9 cellular contexts compared by ENCODE assay signal in the genomic region with DNA sequence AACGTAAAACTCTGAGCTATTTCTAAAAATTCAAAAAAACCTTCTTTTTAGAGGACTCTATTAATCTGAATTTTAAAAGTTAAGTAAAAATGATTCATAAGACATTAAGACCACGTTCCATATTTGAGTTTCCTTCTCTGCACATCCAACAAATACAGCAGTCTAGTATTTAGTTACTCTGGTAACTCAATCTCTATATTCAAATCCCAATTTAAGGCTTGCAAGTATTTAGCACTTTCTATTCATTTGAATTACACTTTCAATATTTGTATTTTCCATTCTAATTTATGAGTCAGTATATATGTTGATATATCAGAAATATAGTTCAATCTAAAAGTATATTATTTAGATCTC. TPM values are rescaled to one million over a fixed set of nuclear protein-coding genes. Genes with fewer than 3 reads are reported as not detected.
DNase-seq lines count a peak whose midpoint lies in the region; ATAC-seq and TF ChIP-seq lines count a peak whose summit lies in the region.
"Had no signal": no experiment of that assay in that cellular context is flagged by ENCODE, and none has a peak within 500 bp of the region (broad histone marks: within the 10 kb centered on the region; RNA-seq: fewer than 3 reads in every experiment).

No MANE protein-coding gene starts in this region.

- no peak for ATAC-seq in left ventricle myocardium superior
- no peak for ATAC-seq in upper lobe of right lung

- H3K9me3 ChIP-seq in left ventricle myocardium inferior (replicated peaks) (no peaks in the 10 kb centered on the region), HUES6 (ENCODE audit: control insufficient read depth, insufficient read depth, low read depth, low read length) (no peaks in the 10 kb centered on the region), upper lobe of right lung (no peaks in the 10 kb centered on the region)

- H3K4me1 ChIP-seq in left ventricle myocardium inferior (peaks cover 13% of the 10 kb centered on the region), HUES6 (ENCODE audit: control insufficient read depth, insufficient read depth, low read length) (peaks cover 35% of the 10 kb centered on the region), upper lobe of right lung (peaks cover 5% of the 10 kb centered on the region)

- H3K4me3 ChIP-seq in left ventricle myocardium inferior (no peak overlapping the region), HUES6 (ENCODE audit: low read depth, low read length) (no peak overlapping the region), epithelial cell of esophagus (ENCODE audit: low read length) (peak overlapping the region; percentile 30), upper lobe of right lung (peak overlapping the region; percentile 2)

- H3K27me3 ChIP-seq in left ventricle myocardium inferior (ENCODE audit: low read depth) (no peaks in the 10 kb centered on the region), HUES6 (ENCODE audit: control insufficient read depth, insufficient read depth, low read length) (no peaks in the 10 kb centered on the region), upper lobe of right lung (no peaks in the 10 kb centered on the region)

- H3K36me3 ChIP-seq in left ventricle myocardium inferior (no peaks in the 10 kb centered on the region), HUES6 (ENCODE audit: control insufficient read depth, insufficient read depth, low read length) (no peaks in the 10 kb centered on the region), upper lobe of right lung (no peaks in the 10 kb centered on the region)

- H3K9ac ChIP-seq in HUES6 (ENCODE audit: low read length): no peak overlapping the region

- H3K27ac ChIP-seq in left ventricle myocardium inferior (replicated peaks) (peak overlapping the region; percentile 41), HUES6 (ENCODE audit: low read depth, low read length) (peak overlapping the region; percentile 62), upper lobe of right lung (peak overlapping the region; percentile 69)

- DNase-seq in left ventricle myocardium inferior: no peak
- no peak for DNase-seq in left ventricle myocardium superior
- no peak for DNase-seq in epithelial cell of esophagus (ENCODE audit: low read depth)
- DNase-seq in upper lobe of right lung: no peak
- DNase-seq in NCI-H1436 (lab: John Stamatoyannopoulos, UW): no peak
- no peak for DNase-seq in amygdala (lab: John Stamatoyannopoulos, UW)
- no peak for DNase-seq in pons (ENCODE audit: low spot score)
- DNase-seq: activated T-cell treated with anti-CD3 and anti-CD28 coated beads for 4 hours had no signal

- TF ChIP-seq CTCF in left ventricle myocardium inferior (IDR thresholded peaks at IDR 0.05; ENCODE audit: borderline replicate concordance): no peak
- no peak for TF ChIP-seq CTCF in epithelial cell of esophagus (IDR thresholded peaks at IDR 0.05; ENCODE audit: insufficient read depth, low read depth, low read length, missing control alignments)
- no peak for TF ChIP-seq CTCF in upper lobe of right lung (IDR thresholded peaks at IDR 0.05)

- intact Hi-C loops in left ventricle myocardium inferior (cut with micrococcal nuclease): no loop called here
- intact Hi-C loops in left ventricle myocardium superior (cut with micrococcal nuclease): no loop called here
- intact Hi-C loops in upper lobe of right lung (cut with DNase I): no loop called here

RNA-seq across cellular contexts. Expression of gene RFX3, which starts 17.7 kb away (rescaled TPM):
- 3.8 TPM for total RNA-seq in left ventricle myocardium inferior
- 3.0 TPM for total RNA-seq in left ventricle myocardium superior
- total RNA-seq in upper lobe of right lung: 13.8 TPM

Comparison
In these comparisons a context has a peak if more than half of its experiments do, and no peak if none do; other contexts are left out.
1. H3K4me3 ChIP-seq: peak in epithelial cell of esophagus (single experiment) and upper lobe of right lung (single experiment); none in left ventricle myocardium inferior (single experiment) and HUES6 (single experiment).
2. Peak in every context shown above with its lines, with median percentiles within 50 percentile points of each other: H3K27ac ChIP-seq.